In the genomic region with DNA sequence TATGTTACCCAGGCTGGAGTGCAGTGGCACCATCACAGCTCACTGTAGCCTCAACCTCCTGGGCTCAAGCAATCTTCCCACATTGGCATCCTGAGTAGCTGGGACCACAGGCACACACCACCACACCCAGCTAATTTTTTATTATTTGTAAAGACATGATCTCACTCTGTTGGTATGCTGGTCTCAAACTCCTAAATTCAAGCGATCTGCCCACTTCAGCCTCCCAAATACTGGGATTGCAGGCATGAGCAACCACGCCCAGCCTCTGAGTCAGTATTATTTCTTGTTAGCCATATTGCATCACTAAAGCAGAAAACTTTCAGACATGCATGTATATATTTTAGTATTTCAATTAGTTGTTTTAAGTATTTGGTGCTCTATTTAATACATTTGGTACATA, we compare ENCODE assay signal across 15 cellular contexts.
DNase-seq lines count a peak whose midpoint lies in the region; ATAC-seq and TF ChIP-seq lines count a peak whose summit lies in the region.
"Had no signal": no experiment of that assay in that cellular context is flagged by ENCODE, and none has a peak within 500 bp of the region (broad histone marks: within the 10 kb centered on the region; RNA-seq: fewer than 3 reads in every experiment).

No MANE protein-coding gene starts in this region.

- peak; percentile 97 for ATAC-seq in foreskin keratinocyte
- no peak for ATAC-seq in aorta (ENCODE audit: low FRiP score)
- ATAC-seq in activated CD8-positive, alpha-beta memory T cell treated with anti-CD3 and anti-CD28 coated beads, Interleukin-2, amount 10 ng/mL, durations not matched to agents 7 days and 5 days = no peak
- ATAC-seq: lower lobe of right lung had no signal

- DNase-seq in NCI-H748 (lab: John Stamatoyannopoulos, UW; ENCODE audit: unreplicated experiment) (peak; percentile 6), NCI-H748 treated with DMSO at 0.1 percent for 48 hours (lab: John Stamatoyannopoulos, UW) (no peak), SJSA1 (ENCODE audit: low read depth in 1 of 2, low spot score in 2 of 2) (peak; percentile 96 to 97), foreskin keratinocyte (peak; percentile 72 to 85), aorta (peak; percentile 61 to 67), globus pallidus (ENCODE audit: low spot score) (no peak), colonic mucosa (no peak)
- DNase-seq in activated CD8-positive, alpha-beta memory T cell treated with anti-CD3 and anti-CD28 coated beads, Interleukin-2, amount 10 ng/mL, durations not matched to agents 7 days and 5 days = no peak
- DNase-seq: 8988T, GDM1, lower lobe of right lung, NCI-H526 treated with DMSO at 0.1 percent for 48 hours had no signal

- intact Hi-C loops in aorta (cut with DNase I) = no loop called here
- intact Hi-C loops in colonic mucosa (cut with DNase I) = no loop called here

- H3K36me3 ChIP-seq in SJSA1 (no peaks in the 10 kb centered on the region), aorta (ENCODE audit: control insufficient read depth in 1 of 2, insufficient read depth in 2 of 2, low read length in 1 of 2) (no peaks in the 10 kb centered on the region), colonic mucosa (no peaks in the 10 kb centered on the region)
- H3K36me3 ChIP-seq: ascending aorta, lower lobe of right lung, tibial nerve had no signal

- H3K27me3 Mint-ChIP-seq in activated CD8-positive, alpha-beta memory T cell treated with anti-CD3 and anti-CD28 coated beads, Interleukin-2, amount 10 ng/mL, durations not matched to agents 7 days and 5 days = no peaks in the 10 kb centered on the region

- no peak for TF ChIP-seq CTCF in foreskin keratinocyte (conservative IDR thresholded peaks at IDR 0.05)
- TF ChIP-seq CTCF in colonic mucosa (IDR thresholded peaks at IDR 0.05) = no peak

- H3K4me3 Mint-ChIP-seq in activated CD8-positive, alpha-beta memory T cell treated with anti-CD3 and anti-CD28 coated beads, Interleukin-2, amount 10 ng/mL, durations not matched to agents 7 days and 5 days = no peak overlapping the region
- H3K4me3 Mint-ChIP-seq: T-helper 1 cell treated with Interleukin-12 subunit alpha and Interleukin-12 subunit beta and Interleukin-4 antibody, amounts not matched to agents 30 μg/mL and 1 μg/mL, for 36 hours had no signal

- 51 to 56% methylated on average over 2 of the region's 2 CpGs for WGBS in aorta, 2 donors

- H3K4me1 Mint-ChIP-seq in activated CD8-positive, alpha-beta memory T cell treated with anti-CD3 and anti-CD28 coated beads, Interleukin-2, amount 10 ng/mL, durations not matched to agents 7 days and 5 days = no peaks in the 10 kb centered on the region

- H3K9ac ChIP-seq in colonic mucosa (ENCODE audit: low read depth in 2 of 2, low read length in 2 of 2) = no peak overlapping the region

- CTCF ChIA-PET in activated CD8-positive, alpha-beta memory T cell treated with anti-CD3 and anti-CD28 coated beads, Interleukin-2, amount 10 ng/mL, durations not matched to agents 7 days and 5 days (lab: Charles Lee) = no interaction called here

- no peak overlapping the region for H3K27ac Mint-ChIP-seq in activated CD8-positive, alpha-beta memory T cell treated with anti-CD3 and anti-CD28 coated beads, Interleukin-2, amount 10 ng/mL, durations not matched to agents 7 days and 5 days
- H3K27ac Mint-ChIP-seq: T-helper 1 cell treated with Interleukin-12 subunit alpha and Interleukin-12 subunit beta and Interleukin-4 antibody, amounts not matched to agents 30 μg/mL and 1 μg/mL, for 36 hours had no signal

- no peaks in the 10 kb centered on the region for H3K36me3 Mint-ChIP-seq in activated CD8-positive, alpha-beta memory T cell treated with anti-CD3 and anti-CD28 coated beads, Interleukin-2, amount 10 ng/mL, durations not matched to agents 7 days and 5 days

- H3K4me1 ChIP-seq in SJSA1 (replicated peaks) = peaks cover 15% of the 10 kb centered on the region
- no peaks in the 10 kb centered on the region for H3K4me1 ChIP-seq in foreskin keratinocyte
- no peaks in the 10 kb centered on the region for H3K4me1 ChIP-seq in aorta (ENCODE audit: control insufficient read depth in 1 of 2, insufficient read depth in 2 of 2, low read length in 2 of 2)
- H3K4me1 ChIP-seq in colonic mucosa = no peaks in the 10 kb centered on the region
- H3K4me1 ChIP-seq: ascending aorta, lower lobe of right lung, tibial nerve had no signal

- H3K4me3 ChIP-seq in SJSA1 (no peak overlapping the region), aorta (ENCODE audit: low read length in 2 of 2) (no peak overlapping the region), colonic mucosa (no peak overlapping the region)
- H3K4me3 ChIP-seq: ascending aorta, lower lobe of right lung, tibial nerve had no signal

- H3K27ac ChIP-seq in SJSA1 (peak overlapping the region; percentile 50), foreskin keratinocyte (no peak overlapping the region), aorta (ENCODE audit: low read depth in 1 of 2, low read length in 2 of 2) (no peak overlapping the region), colonic mucosa (no peak overlapping the region)
- H3K27ac ChIP-seq: ascending aorta, lower lobe of right lung, tibial nerve had no signal

- no peaks in the 10 kb centered on the region for H3K9me3 Mint-ChIP-seq in activated CD8-positive, alpha-beta memory T cell treated with anti-CD3 and anti-CD28 coated beads, Interleukin-2, amount 10 ng/mL, durations not matched to agents 7 days and 5 days (ENCODE audit: low read depth)
- H3K9me3 Mint-ChIP-seq: T-helper 1 cell treated with Interleukin-12 subunit alpha and Interleukin-12 subunit beta and Interleukin-4 antibody, amounts not matched to agents 30 μg/mL and 1 μg/mL, for 36 hours had no signal

- no peaks in the 10 kb centered on the region for H3K27me3 ChIP-seq in SJSA1 (replicated peaks)
- H3K27me3 ChIP-seq in foreskin keratinocyte = no peaks in the 10 kb centered on the region
- H3K27me3 ChIP-seq in aorta (ENCODE audit: control insufficient read depth in 1 of 2, insufficient read depth in 2 of 2, low read length in 1 of 2) = no peaks in the 10 kb centered on the region
- H3K27me3 ChIP-seq in colonic mucosa = no peaks in the 10 kb centered on the region
- H3K27me3 ChIP-seq: ascending aorta, tibial nerve had no signal

- H3K9me3 ChIP-seq in SJSA1 (replicated peaks) (no peaks in the 10 kb centered on the region), aorta (ENCODE audit: control insufficient read depth, low read length) (no peaks in the 10 kb centered on the region), colonic mucosa (no peaks in the 10 kb centered on the region)
- H3K9me3 ChIP-seq: ascending aorta, lower lobe of right lung, tibial nerve had no signal

Comparison
In these comparisons a context has a peak if more than half of its experiments do, and no peak if none do; other contexts are left out.
1. DNase-seq: peak in NCI-H748 (single experiment), SJSA1 (2 of 2), foreskin keratinocyte (2 of 2) and aorta (2 of 2); none in NCI-H748 treated with DMSO at 0.1 percent for 48 hours (single experiment), globus pallidus (single experiment), activated CD8-positive, alpha-beta memory T cell treated with anti-CD3 and anti-CD28 coated beads, Interleukin-2, amount 10 ng/mL, durations not matched to agents 7 days and 5 days (single experiment) and colonic mucosa (single experiment).